In the genomic region with DNA sequence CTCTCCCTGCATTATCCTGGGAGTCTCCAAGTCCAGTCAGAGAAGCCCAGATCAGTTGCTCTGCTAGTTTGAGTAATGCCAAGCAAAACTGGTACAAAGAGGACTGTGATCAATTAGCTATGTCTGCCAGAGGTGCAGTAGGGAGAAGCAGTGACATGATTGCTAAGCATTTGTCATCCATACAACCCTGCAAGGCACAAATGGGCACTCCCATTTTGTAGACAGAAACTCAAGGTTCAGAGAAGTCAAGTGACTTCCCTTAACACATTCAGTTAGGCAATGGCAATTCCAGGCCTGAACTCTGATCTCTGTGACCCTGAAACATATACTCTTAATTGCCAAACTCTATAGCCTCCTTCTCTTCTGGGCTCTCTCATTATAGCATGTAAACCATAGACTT, we compare ENCODE assay signal across 14 cellular contexts. TPM values are rescaled to one million over a fixed set of nuclear protein-coding genes. Genes with fewer than 3 reads are reported as not detected.
DNase-seq lines count a peak whose midpoint lies in the region; ATAC-seq, FAIRE-seq and TF ChIP-seq lines count a peak whose summit lies in the region.
"Had no signal": no experiment of that assay in that cellular context is flagged by ENCODE, and none has a peak within 500 bp of the region (broad histone marks: within the 10 kb centered on the region; RNA-seq: fewer than 3 reads in every experiment).

No MANE protein-coding gene starts in this region.

- peaks cover 60% of the 10 kb centered on the region for H4K20me1 ChIP-seq in astrocyte (ENCODE audit: insufficient read depth, low read length)

- H3K27me3 Mint-ChIP-seq in astrocyte (ENCODE audit: low read depth, unreplicated experiment): no peaks in the 10 kb centered on the region

- H3K27ac ChIP-seq in astrocyte (ENCODE audit: low read depth, low read length): no peak overlapping the region
- peak overlapping the region; percentile 91 for H3K27ac ChIP-seq in stomach smooth muscle (ENCODE audit: low read length)
- H3K27ac ChIP-seq: HL-60 had no signal

- H3K36me3 ChIP-seq in astrocyte (ENCODE audit: insufficient read depth, low read length): peaks cover 53% of the 10 kb centered on the region
- H3K36me3 ChIP-seq in stomach smooth muscle (ENCODE audit: control insufficient read depth in 2 of 2, insufficient read depth in 2 of 2, low read length in 2 of 2): peaks cover 39 to 49% of the 10 kb centered on the region in 2 donors

- H3K9me3 ChIP-seq in astrocyte (ENCODE audit: insufficient read depth, low read depth, low read length) (no peaks in the 10 kb centered on the region), stomach smooth muscle (ENCODE audit: control insufficient read depth in 2 of 2, low read length in 2 of 2) (no peaks in the 10 kb centered on the region)

- peaks cover 54% of the 10 kb centered on the region for H3K36me3 Mint-ChIP-seq in astrocyte (ENCODE audit: low read depth, unreplicated experiment)
- H3K36me3 Mint-ChIP-seq: CD8-positive, alpha-beta T cell had no signal

- H3K27ac Mint-ChIP-seq in astrocyte (ENCODE audit: unreplicated experiment): peak overlapping the region; percentile 86
- H3K27ac Mint-ChIP-seq: CD8-positive, alpha-beta T cell had no signal

- ATAC-seq in HG03439 (IDR thresholded peaks at IDR 0.05; ENCODE audit: unreplicated experiment): no peak
- ATAC-seq: CD8-positive, alpha-beta T cell had no signal

- FAIRE-seq in GM12891 (lab: Jason Lieb, UNC) (peak; percentile 61), astrocyte (lab: Jason Lieb, UNC) (no peak)

- H3K4me1 Mint-ChIP-seq in astrocyte (ENCODE audit: low read depth, unreplicated experiment): peaks cover 46% of the 10 kb centered on the region

- H3K4me1 ChIP-seq in astrocyte (ENCODE audit: insufficient read depth, low read length) (peaks cover 30% of the 10 kb centered on the region), stomach smooth muscle (ENCODE audit: control insufficient read depth, insufficient read depth, low read length) (peaks cover 28% of the 10 kb centered on the region)

- no peak overlapping the region for H3K4me3 Mint-ChIP-seq in astrocyte (ENCODE audit: unreplicated experiment)
- H3K4me3 Mint-ChIP-seq: CD8-positive, alpha-beta T cell had no signal

- no peak for DNase-seq in GM12891 (ENCODE audit: insufficient read length, low spot score)
- no peak for DNase-seq in astrocyte (ENCODE audit: low read depth)
- peak; percentile 76 for DNase-seq in kidney tubule cell (ENCODE audit: low spot score)
- no peak for DNase-seq in NCI-H1092 (lab: John Stamatoyannopoulos, UW)
- no peak for DNase-seq in activated CD8-positive, alpha-beta memory T cell treated with anti-CD3 and anti-CD28 coated beads for 24 hours
- no peak for DNase-seq in DMS153 (lab: John Stamatoyannopoulos, UW)
- DNase-seq: activated naive CD4-positive, alpha-beta T cell treated with anti-CD3 and anti-CD28 coated beads, Interleukin-2, amount 50 U/mL, for 16 hours; CD8-positive, alpha-beta T cell; occipital lobe; stimulated activated CD4-positive, alpha-beta T cell treated with anti-CD3 and anti-CD28 coated beads, Interleukin-1b, Interleukin-23, amount 100 ng/mL, for 48 hours; T1000 had no signal

- H3K4me3 ChIP-seq in astrocyte (ENCODE audit: insufficient read depth, low read depth, low read length) (no peak overlapping the region), stomach smooth muscle (ENCODE audit: low read length in 2 of 2) (no peak overlapping the region)

- H3K9me3 Mint-ChIP-seq in astrocyte (ENCODE audit: unreplicated experiment): no peaks in the 10 kb centered on the region
- H3K9me3 Mint-ChIP-seq: CD8-positive, alpha-beta T cell had no signal

- H2AFZ ChIP-seq in astrocyte (ENCODE audit: low read depth, low read length): no peak overlapping the region

- no peaks in the 10 kb centered on the region for H3K27me3 ChIP-seq in astrocyte (ENCODE audit: insufficient read depth, low read length)
- no peaks in the 10 kb centered on the region for H3K27me3 ChIP-seq in stomach smooth muscle (ENCODE audit: control insufficient read depth in 1 of 2, insufficient read depth in 2 of 2, low read length in 2 of 2)

- no peak for TF ChIP-seq POLR2A in GM12891 (IDR thresholded peaks at IDR 0.05; ENCODE audit: low read depth, low read length)

- peaks cover 21% of the 10 kb centered on the region for H3K79me2 ChIP-seq in astrocyte (ENCODE audit: insufficient read depth, low read length)

- H3K9ac ChIP-seq in astrocyte (ENCODE audit: low read length): peak overlapping the region; percentile 51
- H3K9ac ChIP-seq in stomach smooth muscle (ENCODE audit: low read length in 2 of 2): no peak overlapping the region

- TF ChIP-seq CTCF in astrocyte (IDR thresholded peaks at IDR 0.05; ENCODE audit: insufficient read depth, low read depth, low read length): no peak

- H3K4me2 ChIP-seq in astrocyte (ENCODE audit: low read length): no peak overlapping the region

TF ChIP-seq in GM12891, 5 proteins besides CTCF, POLR2A, EP300 and RAD21:
- TF ChIP-seq PAX5 (IDR thresholded peaks at IDR 0.05; ENCODE audit: insufficient read depth, low read length, severe bottlenecking) (no peak), POLR2AphosphoS5 (IDR thresholded peaks at IDR 0.05; ENCODE audit: low read depth, low read length) (no peak), TAF1 (IDR thresholded peaks at IDR 0.05; ENCODE audit: low read depth, low read length) (no peak)

RNA-seq across cellular contexts. Expression of gene NDST1, which starts 34.0 kb away (rescaled TPM):
- 11.7 TPM for polyA plus RNA-seq in GM12891 (2012; ENCODE audit: low read depth, missing spikeins)
- total RNA-seq in astrocyte: 293 and 321 TPM in 2 replicates
